In the genomic region with DNA sequence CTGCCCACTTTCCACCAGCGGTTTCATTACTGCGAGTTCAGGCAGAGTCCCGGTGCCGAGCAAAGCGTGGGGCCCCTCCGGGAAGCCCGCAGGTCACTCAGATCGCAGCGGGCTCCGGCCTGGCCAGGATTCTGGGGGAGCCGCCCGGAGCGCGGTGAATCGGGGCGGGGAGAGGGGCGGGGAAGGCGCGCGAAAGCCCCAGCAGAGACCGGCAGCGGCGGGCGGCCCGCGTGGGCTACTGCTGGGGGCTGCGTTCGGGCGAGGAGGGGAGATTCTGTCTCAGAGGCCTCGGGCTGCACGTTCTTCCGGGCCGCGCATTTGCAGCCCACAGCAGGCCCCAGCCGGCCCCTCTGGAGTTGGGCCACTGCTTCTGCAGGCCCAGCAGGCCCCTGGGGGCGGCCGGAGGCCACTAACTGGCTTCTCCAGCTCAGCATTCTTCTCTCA, we compare ENCODE assay signal across 15 cellular contexts.
A peak's percentile ranks its signal among the peaks of the same experiment; 100 is the strongest.
DNase-seq lines count a peak whose midpoint lies in the region; ATAC-seq and TF ChIP-seq lines count a peak whose summit lies in the region.
"Had no signal": no experiment of that assay in that cellular context is flagged by ENCODE, and none has a peak within 500 bp of the region (broad histone marks: within the 10 kb centered on the region; RNA-seq: fewer than 3 reads in every experiment).

No MANE protein-coding gene starts in this region.

- no peak overlapping the region for H2AFZ ChIP-seq in H9 (ENCODE audit: low read length)

- H3K23me2 ChIP-seq in H9 (ENCODE audit: insufficient read length, low read depth, low read length, poor library complexity, severe bottlenecking) = peaks cover 3% of the 10 kb centered on the region

- no peak overlapping the region for H3K9ac ChIP-seq in H9 (ENCODE audit: extremely low read depth, insufficient read length, low read length)
- no peak overlapping the region for H3K9ac ChIP-seq in skeletal muscle satellite cell (ENCODE audit: low read depth, low read length)

- no peak for TF ChIP-seq CTCF in H9 (conservative IDR thresholded peaks at IDR 0.05)

- peak overlapping the region; percentile 42 for H3K18ac ChIP-seq in H9 (ENCODE audit: insufficient read length, low read depth, low read length)

- H3K56ac ChIP-seq in H9 (ENCODE audit: insufficient read length, low read depth, low read length) = no peak overlapping the region

- H3K27me3 Mint-ChIP-seq in H9 (ENCODE audit: low read depth) = 0 out of 2 replicates have a peak, but pooled peaks cover 4% of the 10 kb centered on the region
- H3K27me3 Mint-ChIP-seq: activated CD4-positive, alpha-beta T cell treated with anti-CD3 and anti-CD28 coated beads, Interleukin-2, amount 10 ng/mL, durations not matched to agents 24 days and 14 days; brain had no signal

- H3K27ac ChIP-seq in H9 (ENCODE audit: insufficient read length, low read depth, low read length) = no peak overlapping the region
- H3K27ac ChIP-seq: HL-60 had no signal

- H3K79me1 ChIP-seq in H9 (ENCODE audit: insufficient read depth, low read depth, low read length, poor library complexity, severe bottlenecking) = no peaks in the 10 kb centered on the region

- no peak overlapping the region for H2BK15ac ChIP-seq in H9 (ENCODE audit: low read depth, low read length)

- no peak overlapping the region for H2BK20ac ChIP-seq in H9 (ENCODE audit: low read depth, low read length, poor library complexity, severe bottlenecking)

- H3K4ac ChIP-seq in H9 (ENCODE audit: low read depth, low read length) = no peak overlapping the region

- H3K36me3 Mint-ChIP-seq in H9 (ENCODE audit: insufficient read depth in 1 of 3, low read depth in 3 of 3) = peaks cover 0 to 2% (median 0%) of the 10 kb centered on the region in 3 experiments; a peak in 1 of 7 replicates
- H3K36me3 Mint-ChIP-seq: brain had no signal

- peaks cover 3 to 4% of the 10 kb centered on the region in 2 experiments; a peak in 2 of 5 replicates for H3K9me3 Mint-ChIP-seq in H9
- H3K9me3 Mint-ChIP-seq: activated CD4-positive, alpha-beta T cell treated with anti-CD3 and anti-CD28 coated beads, Interleukin-2, amount 10 ng/mL, durations not matched to agents 24 days and 14 days had no signal

- no peak overlapping the region for H2BK120ac ChIP-seq in H9 (ENCODE audit: low read depth, low read length, poor library complexity, severe bottlenecking)

- H3T11ph ChIP-seq in H9 (ENCODE audit: low read length) = no peak overlapping the region

- no peak overlapping the region; a peak in 1 of 7 replicates for H3K27ac Mint-ChIP-seq in H9
- H3K27ac Mint-ChIP-seq: activated CD4-positive, alpha-beta T cell treated with anti-CD3 and anti-CD28 coated beads, Interleukin-2, amount 10 ng/mL, durations not matched to agents 24 days and 14 days had no signal

- DNase-seq in H9 = peak; percentile 46
- DNase-seq in dermis blood vessel endothelial cell = peak; percentile 21
- DNase-seq in left lobe of liver (ENCODE audit: low spot score) = no peak
- no peak for DNase-seq in NCI-H82 (lab: John Stamatoyannopoulos, UW)
- DNase-seq in stimulated activated naive CD4-positive, alpha-beta T cell treated with Interleukin-2 at 50 U/mL for 16 hours (lab: John Stamatoyannopoulos, UW) = no peak
- no peak for DNase-seq in T-helper 9 cell
- DNase-seq: activated CD4-positive, alpha-beta T cell treated with anti-CD3 and anti-CD28 coated beads, Interleukin-2, amount 10 ng/mL, durations not matched to agents 24 days and 14 days; Caco-2; hippocampal formation; NCI-H2081; SIG-M5 had no signal

- no peaks in the 10 kb centered on the region for H3K9me3 ChIP-seq in H9 (ENCODE audit: control insufficient read depth, low read depth, low read length)
- no peaks in the 10 kb centered on the region for H3K9me3 ChIP-seq in skeletal muscle satellite cell (replicated peaks; ENCODE audit: low read length)
- H3K9me3 ChIP-seq: Caco-2 had no signal

- no peaks in the 10 kb centered on the region for H3K27me3 ChIP-seq in H9 (ENCODE audit: insufficient read depth, low read length)
- H3K27me3 ChIP-seq in skeletal muscle satellite cell (ENCODE audit: control insufficient read depth, insufficient read depth, low read length) = peaks cover 3% of the 10 kb centered on the region

- no peak overlapping the region for H3K23ac ChIP-seq in H9 (ENCODE audit: insufficient read length, low read depth, low read length)

- ATAC-seq in left lobe of liver (peak; percentile 46), GM21717 (IDR thresholded peaks at IDR 0.05; ENCODE audit: unreplicated experiment) (no peak)

- H3K4me2 ChIP-seq in H9 (ENCODE audit: insufficient read depth, insufficient read length, low read length) (no peak overlapping the region), skeletal muscle satellite cell (ENCODE audit: low read length) (peak overlapping the region; percentile 45)

- no peak overlapping the region; the same call in 1 of the 2 replicates for H3K14ac ChIP-seq in H9 (ENCODE audit: insufficient read depth, low read length)

- no peak overlapping the region for H2BK5ac ChIP-seq in H9 (ENCODE audit: insufficient read length, low read length)

- no peak overlapping the region for H4K91ac ChIP-seq in H9 (ENCODE audit: insufficient read length, low read depth, low read length)

- peak overlapping the region in 1 of 2 experiments; percentile 43; a peak in 1 of 5 replicates for H3K4me3 Mint-ChIP-seq in H9
- H3K4me3 Mint-ChIP-seq: activated CD4-positive, alpha-beta T cell treated with anti-CD3 and anti-CD28 coated beads, Interleukin-2, amount 10 ng/mL, durations not matched to agents 24 days and 14 days; brain had no signal

- no peak overlapping the region for H3K4me3 ChIP-seq in skeletal muscle satellite cell (ENCODE audit: low read length)

- H3K4me1 ChIP-seq in H9 (ENCODE audit: insufficient read depth, low read length) (peaks cover 8% of the 10 kb centered on the region; the same call in 1 of the 2 replicates), skeletal muscle satellite cell (ENCODE audit: control insufficient read depth, insufficient read depth, low read length) (peaks cover 13% of the 10 kb centered on the region)
- H3K4me1 ChIP-seq: Caco-2 had no signal

- H4K20me1 ChIP-seq in H9 (ENCODE audit: control insufficient read depth, insufficient read depth, insufficient read length) = no peaks in the 10 kb centered on the region

- H4K8ac ChIP-seq in H9 (replicated peaks; ENCODE audit: insufficient read length, low read depth, low read length) = no peak overlapping the region

- no peak overlapping the region for H2AK5ac ChIP-seq in H9 (ENCODE audit: insufficient read length, low read length)

- H3K79me2 ChIP-seq in H9 (ENCODE audit: insufficient read depth, low read length) = no peaks in the 10 kb centered on the region

- peaks cover 12 to 28% of the 10 kb centered on the region in 2 experiments for H3K4me1 Mint-ChIP-seq in H9

- no peak overlapping the region for H4K5ac ChIP-seq in H9 (ENCODE audit: insufficient read length, low read depth, low read length)

- H3K36me3 ChIP-seq in skeletal muscle satellite cell (ENCODE audit: insufficient read depth, low read length) = no peaks in the 10 kb centered on the region

- no CpG with 5 or more reads among the region's 37 CpGs for WGBS in H9 (ENCODE audit: extremely low coverage, insufficient read length, low lambda C conversion rate)

- H2BK12ac ChIP-seq in H9 (ENCODE audit: insufficient read length, low read depth, low read length) = no peak overlapping the region

Comparison
In these comparisons a context has a peak if more than half of its experiments do, and no peak if none do; other contexts are left out.
1. DNase-seq: peak in H9 (single experiment) and dermis blood vessel endothelial cell (single experiment); none in left lobe of liver (single experiment), NCI-H82 (single experiment), stimulated activated naive CD4-positive, alpha-beta T cell treated with Interleukin-2 at 50 U/mL for 16 hours (single experiment) and T-helper 9 cell (single experiment).